In the genomic region with DNA sequence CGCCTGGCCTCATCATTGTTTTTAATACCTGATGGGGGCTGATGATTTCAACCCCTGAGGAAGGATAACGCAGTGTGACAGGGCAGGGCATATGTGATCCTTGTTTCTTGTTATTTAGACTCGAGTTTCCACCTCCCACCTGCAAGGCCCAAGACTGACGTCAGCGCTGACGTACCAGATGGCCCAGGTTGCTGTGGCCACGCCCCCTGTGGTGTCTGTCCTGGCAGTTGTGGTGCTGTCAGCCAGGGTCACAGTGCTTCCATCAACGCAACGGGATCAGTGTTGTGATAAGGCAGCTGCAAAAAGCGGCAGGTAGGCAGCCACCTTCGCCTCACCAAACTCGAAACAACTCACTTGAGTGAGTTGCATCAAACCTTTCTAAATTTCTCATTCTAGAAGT, we compare ENCODE assay signal across 26 cellular contexts. TPM values are rescaled to one million over a fixed set of nuclear protein-coding genes. Genes with fewer than 3 reads are reported as not detected.
A peak's percentile ranks its signal among the peaks of the same experiment; 100 is the strongest.
DNase-seq lines count a peak whose midpoint lies in the region; ATAC-seq, FAIRE-seq and TF ChIP-seq lines count a peak whose summit lies in the region.
"Had no signal": no experiment of that assay in that cellular context is flagged by ENCODE, and none has a peak within 500 bp of the region (broad histone marks: within the 10 kb centered on the region; RNA-seq: fewer than 3 reads in every experiment).

No MANE protein-coding gene starts in this region.

- peak; percentile 35 for DNase-seq in activated CD8-positive, alpha-beta memory T cell treated with anti-CD3 and anti-CD28 coated beads, Interleukin-2, amount 50 U/mL, for 48 hours
- no peak for DNase-seq in activated CD8-positive, alpha-beta memory T cell treated with anti-CD3 and anti-CD28 coated beads for 24 hours
- DNase-seq in mesenteric fat pad (ENCODE audit: low spot score) = peak; percentile 51
- DNase-seq in posterior vena cava (ENCODE audit: low spot score) = peak; percentile 46
- DNase-seq in upper lobe of right lung = peak; percentile 51
- DNase-seq in left ventricle myocardium inferior = no peak
- no peak for DNase-seq in H54 (ENCODE audit: insufficient read length, low spot score)
- DNase-seq: 8988T; ACHN; AML-193; BE2C; CD4-positive, alpha-beta T cell; CD8-positive, alpha-beta memory T cell; DMS 273 treated with DMSO at 0.1 percent for 48 hours; DMS79; EL; GDM1; GOT3; HFFc6 had no signal

- no peak for FAIRE-seq in H54 (lab: Jason Lieb, UNC)
- FAIRE-seq: A549, D721Med, GM12878, GM19239 had no signal

- H3K4me1 ChIP-seq in upper lobe of right lung (no peaks in the 10 kb centered on the region), left ventricle myocardium inferior (no peaks in the 10 kb centered on the region)
- H3K4me1 ChIP-seq: A549, BE2C, HAP-1 had no signal

- H3K4me3 ChIP-seq in upper lobe of right lung = no peak overlapping the region
- H3K4me3 ChIP-seq in left ventricle myocardium inferior = no peak overlapping the region
- H3K4me3 ChIP-seq: A549; BLaER1 treated with 17β-estradiol and CSF1 and Interleukin-3, amounts not matched to agents 10 nM and 100 nM; GM12878; HAP-1 had no signal

- TF ChIP-seq POLR2A in H54 (IDR thresholded peaks at IDR 0.05; ENCODE audit: low read depth, low read length) = no peak

- H3K27me3 ChIP-seq in upper lobe of right lung (no peaks in the 10 kb centered on the region), left ventricle myocardium inferior (ENCODE audit: low read depth) (no peaks in the 10 kb centered on the region)
- H3K27me3 ChIP-seq: BE2C; BLaER1 treated with 17β-estradiol and CSF1 and Interleukin-3, amounts not matched to agents 10 nM and 100 nM had no signal

- H3K27ac ChIP-seq in upper lobe of right lung = no peak overlapping the region
- no peak overlapping the region for H3K27ac ChIP-seq in left ventricle myocardium inferior (replicated peaks)
- H3K27ac ChIP-seq: A549; BLaER1 treated with 17β-estradiol and CSF1 and Interleukin-3, amounts not matched to agents 10 nM and 100 nM had no signal

- TF ChIP-seq CTCF in upper lobe of right lung (IDR thresholded peaks at IDR 0.05) = no peak
- no peak for TF ChIP-seq CTCF in left ventricle myocardium inferior (IDR thresholded peaks at IDR 0.05; ENCODE audit: borderline replicate concordance)

- no peaks in the 10 kb centered on the region for H3K9me3 ChIP-seq in upper lobe of right lung
- H3K9me3 ChIP-seq in left ventricle myocardium inferior (replicated peaks) = peaks cover 12% of the 10 kb centered on the region
- H3K9me3 ChIP-seq: BE2C had no signal

- intact Hi-C loops in posterior vena cava (cut with DNase I) (no loop called here), upper lobe of right lung (cut with DNase I) (no loop called here), left ventricle myocardium inferior (cut with micrococcal nuclease) (no loop called here)

- ATAC-seq in upper lobe of right lung = no peak
- no peak for ATAC-seq in GM21381 (IDR thresholded peaks at IDR 0.05; ENCODE audit: unreplicated experiment)
- ATAC-seq: A549, GM12878 had no signal

- H3K36me3 ChIP-seq in upper lobe of right lung (peaks cover 48% of the 10 kb centered on the region), left ventricle myocardium inferior (peaks cover 81% of the 10 kb centered on the region)

RNA-seq across cellular contexts. Expression of gene DDX51, which starts 18.4 kb away (rescaled TPM):
- total RNA-seq in mesenteric fat pad (15.1 TPM), posterior vena cava (10 to 100 TPM in 1 of 2 donors, 1 to 10 TPM in 1; 9.7 to 10.2 TPM), upper lobe of right lung (16.2 TPM), left ventricle myocardium inferior (9.0 TPM)

RNA-seq across cellular contexts. Expression of gene NOC4L, which starts 18.5 kb away (rescaled TPM):
- total RNA-seq in mesenteric fat pad = 14.6 TPM
- total RNA-seq in posterior vena cava = 10 to 100 TPM; 11.2 to 13.6 TPM
- total RNA-seq in upper lobe of right lung = 16.5 TPM
- total RNA-seq in left ventricle myocardium inferior = 10.3 TPM

Comparison
In these comparisons a context has a peak if more than half of its experiments do, and no peak if none do; other contexts are left out.
1. DNase-seq: peak in activated CD8-positive, alpha-beta memory T cell treated with anti-CD3 and anti-CD28 coated beads, Interleukin-2, amount 50 U/mL, for 48 hours (single experiment), mesenteric fat pad (single experiment), posterior vena cava (single experiment) and upper lobe of right lung (single experiment); none in activated CD8-positive, alpha-beta memory T cell treated with anti-CD3 and anti-CD28 coated beads for 24 hours (single experiment), left ventricle myocardium inferior (single experiment) and H54 (single experiment).